ENCODE assay signal across 17 cellular contexts in genomic region chr1:57188169-57188568, GRCh38.
A peak's percentile ranks its signal among the peaks of the same experiment; 100 is the strongest.
DNase-seq lines count a peak whose midpoint lies in the region; ATAC-seq and TF ChIP-seq lines count a peak whose summit lies in the region.
"Had no signal": no experiment of that assay in that cellular context is flagged by ENCODE, and none has a peak within 500 bp of the region (broad histone marks: within the 10 kb centered on the region; RNA-seq: fewer than 3 reads in every experiment).

No MANE protein-coding gene starts in this region.

- H3K4me2 ChIP-seq in GM23248 (ENCODE audit: unreplicated experiment): no peak overlapping the region
- no peak overlapping the region for H3K4me2 ChIP-seq in mesenchymal stem cell (ENCODE audit: low read length, poor library complexity, severe bottlenecking)

- H3K79me1 ChIP-seq in mesenchymal stem cell (replicated peaks; ENCODE audit: low read length, poor library complexity, severe bottlenecking): no peaks in the 10 kb centered on the region

- H3K27ac ChIP-seq in GM23248: no peak overlapping the region
- H3K27ac ChIP-seq in mesenchymal stem cell (ENCODE audit: low read length, poor library complexity, severe bottlenecking): no peak overlapping the region
- H3K27ac ChIP-seq: Peyer's patch had no signal

- H4K8ac ChIP-seq in mesenchymal stem cell (ENCODE audit: low read length): no peak overlapping the region

- H3K79me2 ChIP-seq in GM23248 (ENCODE audit: insufficient read depth): no peaks in the 10 kb centered on the region

- H2AFZ ChIP-seq in GM23248: no peak overlapping the region
- no peak overlapping the region for H2AFZ ChIP-seq in mesenchymal stem cell (ENCODE audit: low read depth, low read length)

- H2BK15ac ChIP-seq in mesenchymal stem cell (ENCODE audit: low read depth, poor library complexity, severe bottlenecking): no peak overlapping the region

- H3K14ac ChIP-seq in mesenchymal stem cell (ENCODE audit: low read length in 2 of 2): no peak overlapping the region

- no peak overlapping the region for H2AK5ac ChIP-seq in mesenchymal stem cell (ENCODE audit: low read length, severe bottlenecking)

- H4K20me1 ChIP-seq in GM23248 (ENCODE audit: insufficient read depth): no peaks in the 10 kb centered on the region

- no peak for ATAC-seq in HG02981 (IDR thresholded peaks at IDR 0.05; ENCODE audit: unreplicated experiment)
- ATAC-seq: GM12878 had no signal

- no peak overlapping the region for H4K91ac ChIP-seq in mesenchymal stem cell (ENCODE audit: low read length)

- H2BK5ac ChIP-seq in mesenchymal stem cell (ENCODE audit: low read depth, low read length, poor library complexity, severe bottlenecking): no peak overlapping the region

- no peak overlapping the region for H3K18ac ChIP-seq in mesenchymal stem cell (ENCODE audit: low read depth in 1 of 2, low read length in 2 of 2)

- no peak overlapping the region for H3K23ac ChIP-seq in mesenchymal stem cell (ENCODE audit: low read length in 2 of 2)

- no peaks in the 10 kb centered on the region for H3K9me2 ChIP-seq in GM23248 (ENCODE audit: insufficient read depth)

- H3K4me1 ChIP-seq in GM23248 (ENCODE audit: insufficient read depth) (no peaks in the 10 kb centered on the region), mesenchymal stem cell (ENCODE audit: control insufficient read depth, insufficient read depth, low read depth, low read length) (no peaks in the 10 kb centered on the region)
- H3K4me1 ChIP-seq: BE2C, Peyer's patch had no signal

- in situ Hi-C loops in GM23248 (cut with MboI): no loop called here

- no peak for TF ChIP-seq CTCF in epithelial cell of proximal tubule (conservative IDR thresholded peaks at IDR 0.05; ENCODE audit: low read depth, low read length)

- no peaks in the 10 kb centered on the region for H3F3A ChIP-seq in GM23248 (ENCODE audit: insufficient read depth)

- no peaks in the 10 kb centered on the region for H3K36me3 ChIP-seq in GM23248 (ENCODE audit: low read depth)
- H3K36me3 ChIP-seq in mesenchymal stem cell (ENCODE audit: control insufficient read depth in 1 of 2, insufficient read depth in 2 of 2, low read depth in 1 of 2, low read length in 2 of 2): no peaks in the 10 kb centered on the region
- H3K36me3 ChIP-seq: BE2C, Peyer's patch had no signal

- H3K9me3 ChIP-seq in GM23248 (ENCODE audit: low read depth) (no peaks in the 10 kb centered on the region), mesenchymal stem cell (ENCODE audit: control insufficient read depth, low read length) (no peaks in the 10 kb centered on the region)
- H3K9me3 ChIP-seq: BE2C, Peyer's patch had no signal

- no peak overlapping the region for H3K4ac ChIP-seq in mesenchymal stem cell (ENCODE audit: low read depth in 1 of 2, low read length in 2 of 2)

- no peak overlapping the region for H2BK12ac ChIP-seq in mesenchymal stem cell (ENCODE audit: low read length in 2 of 2)

- no peaks in the 10 kb centered on the region for H3K27me3 ChIP-seq in GM23248 (replicated peaks; ENCODE audit: insufficient read depth)
- no peaks in the 10 kb centered on the region for H3K27me3 ChIP-seq in mesenchymal stem cell (ENCODE audit: control insufficient read depth in 1 of 2, insufficient read depth in 1 of 2, low read length in 2 of 2)
- H3K27me3 ChIP-seq: BE2C, Peyer's patch had no signal

- no peak overlapping the region for H2BK120ac ChIP-seq in mesenchymal stem cell (ENCODE audit: low read depth, low read length)

- H3K9ac ChIP-seq in GM23248 (no peak overlapping the region), mesenchymal stem cell (ENCODE audit: low read length) (peak overlapping the region; percentile 56)

- WGBS in GM23248 (ENCODE audit: low coverage in 1 of 2, low lambda C conversion rate in 2 of 2, missing lambda C conversion rate in 2 of 2), 2 experiments: 51 to 53% methylated on average over 2 of the region's 2 CpGs
- WGBS in mesenchymal stem cell: 80% methylated on average over 2 of the region's 2 CpGs

- DNase-seq in AG08395 (ENCODE audit: low spot score) (peak; percentile 27), GM23248 (peak; percentile 43), epithelial cell of proximal tubule (ENCODE audit: low read depth) (peak; percentile 42), mesenchymal stem cell (no peak), ecto neural progenitor cell (ENCODE audit: low spot score) (no peak), middle frontal gyrus (ENCODE audit: extremely low spot score, low spot score) (no peak)
- DNase-seq: BE2C, H9, HFFc6, Karpas-422, NCI-H1694 treated with DMSO at 0.1 percent for 48 hours, NCI-H2081 treated with DMSO at 0.1 percent for 48 hours, NCI-H2171 treated with DMSO at 0.1 percent for 48 hours, NCI-H526, Peyer's patch had no signal

- H3K4me3 ChIP-seq in GM23248: no peak overlapping the region
- no peak overlapping the region for H3K4me3 ChIP-seq in epithelial cell of proximal tubule (ENCODE audit: low read depth, low read length)
- no peak overlapping the region for H3K4me3 ChIP-seq in mesenchymal stem cell (ENCODE audit: insufficient read depth in 1 of 2, low read depth in 1 of 2, low read length in 2 of 2)
- H3K4me3 ChIP-seq: GM12878, Peyer's patch had no signal

Comparison
In these comparisons a context has a peak if more than half of its experiments do, and no peak if none do; other contexts are left out.
1. DNase-seq: peak in AG08395 (single experiment), GM23248 (single experiment) and epithelial cell of proximal tubule (single experiment); none in mesenchymal stem cell (single experiment), ecto neural progenitor cell (single experiment) and middle frontal gyrus (single experiment).